19 cellular contexts compared by ENCODE assay signal in genomic region chr5:107514305-107514704, GRCh38.
DNase-seq lines count a peak whose midpoint lies in the region; ATAC-seq and TF ChIP-seq lines count a peak whose summit lies in the region.
"Had no signal": no experiment of that assay in that cellular context is flagged by ENCODE, and none has a peak within 500 bp of the region (broad histone marks: within the 10 kb centered on the region; RNA-seq: fewer than 3 reads in every experiment).

No MANE protein-coding gene starts in this region.

- H3K4me1 ChIP-seq in GM23338 (ENCODE audit: insufficient read depth) (peaks cover 57% of the 10 kb centered on the region), smooth muscle cell (ENCODE audit: low read depth) (peaks cover 57% of the 10 kb centered on the region), adrenal gland (replicated peaks in 1 of 2) (no peaks in the 10 kb centered on the region)
- H3K4me1 ChIP-seq: body of pancreas, left lung, parathyroid adenoma, tibial nerve had no signal

- no peaks in the 10 kb centered on the region for H3K27me3 ChIP-seq in GM23338 (ENCODE audit: insufficient read depth)
- H3K27me3 ChIP-seq in smooth muscle cell (ENCODE audit: low read depth): no peaks in the 10 kb centered on the region
- no peaks in the 10 kb centered on the region for H3K27me3 ChIP-seq in adrenal gland
- H3K27me3 ChIP-seq: body of pancreas, left lung, SJCRH30, tibial nerve had no signal

- 43% methylated on average over 2 of the region's 2 CpGs for WGBS in smooth muscle cell (ENCODE audit: low lambda C conversion rate)
- WGBS in adrenal gland, 4 donors: 60 to 82% (median 72%) methylated on average over 2 of the region's 2 CpGs

- H3K27ac ChIP-seq in GM23338 (ENCODE audit: low read depth) (no peak overlapping the region), RWPE1 (no peak overlapping the region), smooth muscle cell (ENCODE audit: low read depth) (peak overlapping the region; percentile 30), adrenal gland (no peak overlapping the region)
- H3K27ac ChIP-seq: body of pancreas, KMS-11, left lung, parathyroid adenoma, SJCRH30, tibial nerve had no signal

- H3K27me3 Mint-ChIP-seq in GM23338 (ENCODE audit: insufficient read depth, low read depth, poor library complexity) (peaks cover 7% of the 10 kb centered on the region), chondrocyte (ENCODE audit: low read depth) (no peaks in the 10 kb centered on the region)

- peaks cover 14% of the 10 kb centered on the region; the same call in 1 of the 2 replicates for H3K79me2 ChIP-seq in GM23338 (replicated peaks; ENCODE audit: insufficient read depth)
- no peaks in the 10 kb centered on the region for H3K79me2 ChIP-seq in smooth muscle cell (ENCODE audit: low read depth)
- H3K79me2 ChIP-seq: parathyroid adenoma had no signal

- H3K4me3 Mint-ChIP-seq in GM23338 (no peak overlapping the region), chondrocyte (ENCODE audit: unreplicated experiment) (no peak overlapping the region)
- H3K4me3 Mint-ChIP-seq: activated CD4-positive, alpha-beta T cell treated with anti-CD3 and anti-CD28 coated beads for 36 hours had no signal

- no peaks in the 10 kb centered on the region for H3F3A ChIP-seq in GM23338 (replicated peaks; ENCODE audit: low read depth)
- peaks cover 19% of the 10 kb centered on the region for H3F3A ChIP-seq in smooth muscle cell (ENCODE audit: low read depth)

- DNase-seq in GM23338 (ENCODE audit: low spot score) (no peak), RWPE1 (ENCODE audit: low spot score) (peak; percentile 26), epithelial cell of esophagus (ENCODE audit: low read depth) (peak; percentile 64), smooth muscle cell (lab: John Stamatoyannopoulos, UW; ENCODE audit: unreplicated experiment) (no peak), adrenal gland (no peak), SKM-1 (lab: John Stamatoyannopoulos, UW; ENCODE audit: unreplicated experiment) (no peak), mesenteric fat pad (ENCODE audit: low spot score) (no peak), chondrocyte (ENCODE audit: low spot score) (no peak)
- DNase-seq: activated CD4-positive, alpha-beta T cell treated with anti-CD3 and anti-CD28 coated beads for 36 hours; activated gamma-delta T cell treated with Interleukin-2 at 50 U/mL for 16 hours; body of pancreas; C1 segment of cervical spinal cord; left lung; NCI-H146; NCI-H446 treated with DMSO at 0.1 percent for 48 hours had no signal

- TF ChIP-seq POLR2A in adrenal gland (IDR thresholded peaks at IDR 0.05): no peak

- H3K36me3 ChIP-seq in GM23338 (ENCODE audit: insufficient read depth) (no peaks in the 10 kb centered on the region), smooth muscle cell (ENCODE audit: low read depth) (no peaks in the 10 kb centered on the region), adrenal gland (replicated peaks in 1 of 2) (no peaks in the 10 kb centered on the region)
- H3K36me3 ChIP-seq: left lung, SJCRH30, tibial nerve had no signal

- POLR2A ChIA-PET in RWPE1 (lab: Yijun Ruan, JAX; ENCODE audit: low non-redundant PET): no interaction called here

- no peak for ATAC-seq in GM23338
- ATAC-seq: activated CD4-positive, alpha-beta T cell treated with anti-CD3 and anti-CD28 coated beads for 36 hours; body of pancreas; left lung had no signal

- intact Hi-C loops in adrenal gland (cut with DNase I): no loop called here

- no peak overlapping the region for H2AFZ ChIP-seq in GM23338
- no peak overlapping the region for H2AFZ ChIP-seq in smooth muscle cell (ENCODE audit: low read depth)
- H2AFZ ChIP-seq: parathyroid adenoma had no signal

- H3K9me3 ChIP-seq in smooth muscle cell (replicated peaks; ENCODE audit: low read depth) (no peaks in the 10 kb centered on the region), adrenal gland (replicated peaks in 1 of 3) (no peaks in the 10 kb centered on the region)
- H3K9me3 ChIP-seq: body of pancreas, left lung, SJCRH30, tibial nerve had no signal

- CTCF ChIA-PET in RWPE1 (lab: Yijun Ruan, JAX): no interaction called here

- no peaks in the 10 kb centered on the region for H3K9me3 Mint-ChIP-seq in GM23338
- no peaks in the 10 kb centered on the region for H3K9me3 Mint-ChIP-seq in chondrocyte (ENCODE audit: low read depth)

- H3K4me1 Mint-ChIP-seq in GM23338 (peaks cover 73% of the 10 kb centered on the region), chondrocyte (ENCODE audit: low read depth) (peaks cover 20% of the 10 kb centered on the region)
- H3K4me1 Mint-ChIP-seq: activated CD4-positive, alpha-beta T cell treated with anti-CD3 and anti-CD28 coated beads for 36 hours had no signal

- no peak overlapping the region for H3K27ac Mint-ChIP-seq in GM23338
- H3K27ac Mint-ChIP-seq in chondrocyte (ENCODE audit: unreplicated experiment): no peak overlapping the region
- H3K27ac Mint-ChIP-seq: activated CD4-positive, alpha-beta T cell treated with anti-CD3 and anti-CD28 coated beads for 36 hours had no signal

- no peak overlapping the region for H3K9ac ChIP-seq in smooth muscle cell (ENCODE audit: low read depth)
- H3K9ac ChIP-seq: KMS-11, parathyroid adenoma had no signal

- TF ChIP-seq CTCF in GM23338 (conservative IDR thresholded peaks at IDR 0.05; ENCODE audit: low read depth in 2 of 2) (no peak), RWPE1 (conservative IDR thresholded peaks at IDR 0.05; ENCODE audit: low read depth) (no peak), epithelial cell of esophagus (IDR thresholded peaks at IDR 0.05; ENCODE audit: insufficient read depth, low read depth, low read length, missing control alignments) (no peak), smooth muscle cell (IDR thresholded peaks at IDR 0.05; ENCODE audit: borderline replicate concordance, insufficient read depth, poor library complexity, severe bottlenecking) (no peak), adrenal gland (IDR thresholded peaks at IDR 0.05) (no peak), chondrocyte (IDR thresholded peaks at IDR 0.05) (no peak)

- H3K4me3 ChIP-seq in GM23338 (no peak overlapping the region), epithelial cell of esophagus (ENCODE audit: low read length) (no peak overlapping the region), smooth muscle cell (no peak overlapping the region), adrenal gland (no peak overlapping the region)
- H3K4me3 ChIP-seq: body of pancreas, left lung, SJCRH30, tibial nerve had no signal

- H3K4me2 ChIP-seq in GM23338 (peak overlapping the region; percentile 39; the same call in 1 of the 2 replicates), smooth muscle cell (no peak overlapping the region)
- H3K4me2 ChIP-seq: KMS-11 had no signal

- no peaks in the 10 kb centered on the region for H3K36me3 Mint-ChIP-seq in GM23338 (ENCODE audit: low read depth)
- no peaks in the 10 kb centered on the region for H3K36me3 Mint-ChIP-seq in chondrocyte (ENCODE audit: low read depth)

- H4K20me1 ChIP-seq in GM23338 (replicated peaks; ENCODE audit: insufficient read depth): no peaks in the 10 kb centered on the region
- H4K20me1 ChIP-seq in smooth muscle cell (ENCODE audit: low read depth): no peaks in the 10 kb centered on the region

- no peaks in the 10 kb centered on the region for H3K9me2 ChIP-seq in GM23338 (ENCODE audit: insufficient read depth)

TF ChIP-seq in GM23338, 12 proteins besides CTCF, POLR2A, EP300 and RAD21 (continues in another document):
- TF ChIP-seq CREB1 (CRISPR knock-in tag; IDR thresholded peaks at IDR 0.05; ENCODE audit: low read depth) (no peak), EZH2 (IDR thresholded peaks at IDR 0.05; ENCODE audit: low read depth, unreplicated experiment) (no peak)

Comparison
In these comparisons a context has a peak if more than half of its experiments do, and no peak if none do; other contexts are left out.
1. DNase-seq: peak in RWPE1 (single experiment) and epithelial cell of esophagus (single experiment); none in GM23338 (single experiment), smooth muscle cell (single experiment), adrenal gland (0 of 7), SKM-1 (single experiment), mesenteric fat pad (single experiment) and chondrocyte (single experiment).